1 cellular context compared by ENCODE assay signal in genomic region chr4:3865986-3866812, GRCh38.
TF ChIP-seq lines count a peak whose summit lies in the region.

No MANE protein-coding gene starts in this region.

TF ChIP-seq in WTC11, 78 proteins besides CTCF, POLR2A, EP300 and RAD21 (continued from another document):
- no peak for TF ChIP-seq AR (CRISPR knock-in tag; IDR thresholded peaks at IDR 0.05)
- no peak for TF ChIP-seq EMX1 (CRISPR knock-in tag; IDR thresholded peaks at IDR 0.05)
- no peak for TF ChIP-seq ETV6 (CRISPR knock-in tag; IDR thresholded peaks at IDR 0.05)
- no peak for TF ChIP-seq TEAD1 (CRISPR knock-in tag; IDR thresholded peaks at IDR 0.05)
- TF ChIP-seq OVOL2 (CRISPR knock-in tag; IDR thresholded peaks at IDR 0.05; ENCODE audit: borderline replicate concordance), result no peak
- TF ChIP-seq GRHL2 (CRISPR knock-in tag; IDR thresholded peaks at IDR 0.05; ENCODE audit: insufficient replicate concordance, severe bottlenecking), result no peak
- TF ChIP-seq ZNF232 (CRISPR knock-in tag; IDR thresholded peaks at IDR 0.05), result no peak
- no peak for TF ChIP-seq PREB (CRISPR knock-in tag; IDR thresholded peaks at IDR 0.05; ENCODE audit: borderline replicate concordance)
- TF ChIP-seq USF1 (CRISPR knock-in tag; IDR thresholded peaks at IDR 0.05), result no peak
- no peak for TF ChIP-seq SP1 (CRISPR knock-in tag; conservative IDR thresholded peaks at IDR 0.05)
- no peak for TF ChIP-seq ATF3 (CRISPR knock-in tag; conservative IDR thresholded peaks at IDR 0.05)
- TF ChIP-seq JUN (CRISPR knock-in tag; IDR thresholded peaks at IDR 0.05), result no peak
- no peak for TF ChIP-seq HMGA2 (CRISPR knock-in tag; IDR thresholded peaks at IDR 0.05)
